In genomic region chr13:24273926-24274325, GRCh38 we compare ENCODE assay signal across 14 cellular contexts. TPM values are rescaled to one million over a fixed set of nuclear protein-coding genes. Genes with fewer than 3 reads are reported as not detected.
DNase-seq lines count a peak whose midpoint lies in the region; ATAC-seq and TF ChIP-seq lines count a peak whose summit lies in the region.
"Had no signal": no experiment of that assay in that cellular context is flagged by ENCODE, and none has a peak within 500 bp of the region (broad histone marks: within the 10 kb centered on the region; RNA-seq: fewer than 3 reads in every experiment).

No MANE protein-coding gene starts in this region.

- no peak overlapping the region for H3K4me3 ChIP-seq in AG04450 (ENCODE audit: low read depth, low read length)
- no peak overlapping the region for H3K4me3 ChIP-seq in lower lobe of right lung
- no peak overlapping the region for H3K4me3 ChIP-seq in lower leg skin (ENCODE audit: low read depth, poor library complexity, severe bottlenecking)
- H3K4me3 ChIP-seq: breast epithelium had no signal

- H3K27me3 Mint-ChIP-seq in CD4-positive, alpha-beta T cell: peaks cover 5% of the 10 kb centered on the region
- H3K27me3 Mint-ChIP-seq in activated T-helper 2 cell treated with anti-CD3 and anti-CD28 coated beads, Interferon-gamma antibody, Interleukin-2, Interleukin-4, amounts not matched to agents 10 μg/mL and 5 μg/mL and 100 μg/mL, durations not matched to agents 14 hours and 24 hours and 36 hours (ENCODE audit: low read depth): no peaks in the 10 kb centered on the region
- H3K27me3 Mint-ChIP-seq in mesothelial cell of epicardium (ENCODE audit: low read depth): no peaks in the 10 kb centered on the region

- H3K9me3 Mint-ChIP-seq in CD4-positive, alpha-beta T cell: no peaks in the 10 kb centered on the region
- H3K9me3 Mint-ChIP-seq in activated T-helper 2 cell treated with anti-CD3 and anti-CD28 coated beads, Interferon-gamma antibody, Interleukin-2, Interleukin-4, amounts not matched to agents 10 μg/mL and 5 μg/mL and 100 μg/mL, durations not matched to agents 14 hours and 24 hours and 36 hours: no peaks in the 10 kb centered on the region
- H3K9me3 Mint-ChIP-seq in mesothelial cell of epicardium: no peaks in the 10 kb centered on the region
- H3K9me3 Mint-ChIP-seq: nephron progenitor cell had no signal

- no peaks in the 10 kb centered on the region for H3K36me3 ChIP-seq in lower lobe of right lung
- H3K36me3 ChIP-seq: breast epithelium had no signal

- intact Hi-C loops in CD4-positive, alpha-beta T cell (cut with DNase I, micrococcal nuclease): loop anchor here (1.0 to 10.0 kb wide), 3 partner anchors 9 to 1011 kb away; partner anchors contain the start of genes MTMR6 (in 1 of the 2) and SPATA13 (in 1 of the 2)
- intact Hi-C loops in activated T-helper 2 cell treated with anti-CD3 and anti-CD28 coated beads, Interferon-gamma antibody, Interleukin-2, Interleukin-4, amounts not matched to agents 10 μg/mL and 5 μg/mL and 100 μg/mL, durations not matched to agents 14 hours and 24 hours and 36 hours (cut with micrococcal nuclease): loop anchor here (1.0 to 10.0 kb wide), 8 partner anchors 9 to 899 kb away; partner anchors contain the start of gene SPATA13
- intact Hi-C loops in lower lobe of right lung (cut with DNase I) (no loop called here), lower leg skin (cut with DNase I; ENCODE audit: low total_unique reads) (no loop called here)

- peak overlapping the region; percentile 97 for H3K27ac Mint-ChIP-seq in CD4-positive, alpha-beta T cell
- peak overlapping the region; percentile 95 for H3K27ac Mint-ChIP-seq in activated T-helper 2 cell treated with anti-CD3 and anti-CD28 coated beads, Interferon-gamma antibody, Interleukin-2, Interleukin-4, amounts not matched to agents 10 μg/mL and 5 μg/mL and 100 μg/mL, durations not matched to agents 14 hours and 24 hours and 36 hours
- no peak overlapping the region for H3K27ac Mint-ChIP-seq in mesothelial cell of epicardium

- H3K9me3 ChIP-seq in AG04450 (ENCODE audit: control insufficient read depth, insufficient read depth, low read length): no peaks in the 10 kb centered on the region
- H3K9me3 ChIP-seq in CD4-positive, alpha-beta T cell (ENCODE audit: control insufficient read depth, low read length): no peaks in the 10 kb centered on the region
- H3K9me3 ChIP-seq in lower lobe of right lung: no peaks in the 10 kb centered on the region
- H3K9me3 ChIP-seq: breast epithelium had no signal

- POLR2A ChIA-PET in AG04450 (lab: Yijun Ruan, JAX): interaction anchor here (0.5 to 0.6 kb wide), 2 partner anchors 88 to 376 kb away, joined by 3 read pairs; no protein-coding TSS in a partner anchor
- POLR2A ChIA-PET in CD4-positive, alpha-beta T cell (lab: Charles Lee): interaction anchor here (0.8 to 15.8 kb wide), 4 partner anchors 9 to 45 kb away, joined by 3 to 596 read pairs (median 20); no protein-coding TSS in a partner anchor

- peak overlapping the region; percentile 80 for H3K4me3 Mint-ChIP-seq in CD4-positive, alpha-beta T cell
- H3K4me3 Mint-ChIP-seq in activated T-helper 2 cell treated with anti-CD3 and anti-CD28 coated beads, Interferon-gamma antibody, Interleukin-2, Interleukin-4, amounts not matched to agents 10 μg/mL and 5 μg/mL and 100 μg/mL, durations not matched to agents 14 hours and 24 hours and 36 hours (ENCODE audit: low read depth): no peak overlapping the region
- no peak overlapping the region for H3K4me3 Mint-ChIP-seq in mesothelial cell of epicardium
- H3K4me3 Mint-ChIP-seq: nephron progenitor cell had no signal

- H3K27me3 ChIP-seq in AG04450 (ENCODE audit: control insufficient read depth, insufficient read depth, low read length) (no peaks in the 10 kb centered on the region), lower lobe of right lung (ENCODE audit: low read depth) (no peaks in the 10 kb centered on the region)
- H3K27me3 ChIP-seq in CD4-positive, alpha-beta T cell (ENCODE audit: control insufficient read depth, insufficient read depth, low read length): no peaks in the 10 kb centered on the region
- H3K27me3 ChIP-seq: breast epithelium had no signal

- H3K27ac ChIP-seq in AG04450 (ENCODE audit: low read depth, low read length): peak overlapping the region; percentile 70
- H3K27ac ChIP-seq in CD4-positive, alpha-beta T cell (ENCODE audit: low read depth, low read length): peak overlapping the region; percentile 99
- H3K27ac ChIP-seq in lower lobe of right lung: peak overlapping the region; percentile 43
- H3K27ac ChIP-seq: VCaP had no signal

- H3K4me1 ChIP-seq in lower lobe of right lung: peaks cover 64% of the 10 kb centered on the region

- CTCF ChIA-PET in AG04450 (lab: Charles Lee): no interaction called here
- CTCF ChIA-PET in CD4-positive, alpha-beta T cell (lab: Charles Lee): interaction anchor here (1.4 to 1.9 kb wide), 6 partner anchors 9 to 46 kb away, joined by 3 to 11 read pairs (median 8); no protein-coding TSS in a partner anchor

- DNase-seq in AG04450 (ENCODE audit: low read depth, low spot score): no peak
- no peak for DNase-seq in CD4-positive, alpha-beta T cell
- no peak for DNase-seq in activated T-helper 2 cell treated with anti-CD3 and anti-CD28 coated beads, Interferon-gamma antibody, Interleukin-2, Interleukin-4, amounts not matched to agents 10 μg/mL and 5 μg/mL and 100 μg/mL, durations not matched to agents 14 hours and 24 hours and 36 hours (ENCODE audit: low spot score)
- DNase-seq in lower lobe of right lung: no peak
- DNase-seq in lower leg skin (ENCODE audit: low spot score in 2 of 2): no peak
- no peak for DNase-seq in mesothelial cell of epicardium (ENCODE audit: low spot score in 2 of 2, unreplicated experiment in 2 of 2)
- no peak for DNase-seq in EL
- DNase-seq: kidney, NCI-H2171, nephron progenitor cell had no signal

- H3K4me1 Mint-ChIP-seq in CD4-positive, alpha-beta T cell (ENCODE audit: low read depth): peaks cover 94% of the 10 kb centered on the region
- peaks cover 77% of the 10 kb centered on the region for H3K4me1 Mint-ChIP-seq in activated T-helper 2 cell treated with anti-CD3 and anti-CD28 coated beads, Interferon-gamma antibody, Interleukin-2, Interleukin-4, amounts not matched to agents 10 μg/mL and 5 μg/mL and 100 μg/mL, durations not matched to agents 14 hours and 24 hours and 36 hours (ENCODE audit: low read depth)
- H3K4me1 Mint-ChIP-seq in mesothelial cell of epicardium: peaks cover 44% of the 10 kb centered on the region

- no peak for TF ChIP-seq POLR2A in lower leg skin (IDR thresholded peaks at IDR 0.05)

- ATAC-seq in CD4-positive, alpha-beta T cell (ENCODE audit: poor library complexity): no peak
- ATAC-seq in lower lobe of right lung (no peak), GM21825 (IDR thresholded peaks at IDR 0.05; ENCODE audit: unreplicated experiment) (no peak)

- H3K36me3 Mint-ChIP-seq in CD4-positive, alpha-beta T cell (ENCODE audit: low read depth): peaks cover 38% of the 10 kb centered on the region
- peaks cover 30% of the 10 kb centered on the region for H3K36me3 Mint-ChIP-seq in activated T-helper 2 cell treated with anti-CD3 and anti-CD28 coated beads, Interferon-gamma antibody, Interleukin-2, Interleukin-4, amounts not matched to agents 10 μg/mL and 5 μg/mL and 100 μg/mL, durations not matched to agents 14 hours and 24 hours and 36 hours (ENCODE audit: low read depth)
- no peaks in the 10 kb centered on the region for H3K36me3 Mint-ChIP-seq in mesothelial cell of epicardium

- no peak for TF ChIP-seq CTCF in AG04450 (IDR thresholded peaks at IDR 0.05; ENCODE audit: low read depth, low read length)
- TF ChIP-seq CTCF in CD4-positive, alpha-beta T cell (IDR thresholded peaks at IDR 0.05): no peak
- TF ChIP-seq CTCF in lower lobe of right lung (IDR thresholded peaks at IDR 0.05): no peak
- TF ChIP-seq CTCF in lower leg skin (IDR thresholded peaks at IDR 0.05): no peak
- TF ChIP-seq CTCF in mesothelial cell of epicardium (IDR thresholded peaks at IDR 0.05; ENCODE audit: unreplicated experiment): no peak

- WGBS in lower leg skin, 2 donors: 96 to 97% methylated on average over 7 of the region's 7 CpGs

RNA-seq across cellular contexts. Expression of gene C1QTNF9, which starts 35.5 kb away (rescaled TPM):
- 0.11 and 0.20 TPM in 2 replicates for polyA plus RNA-seq in AG04450 (2011; rRNA removed)
- polyA minus RNA-seq in AG04450 (2011; rRNA and poly(A)+ RNA removed): 0.09 and 0.22 TPM in 2 replicates
- not detected for total RNA-seq in CD4-positive, alpha-beta T cell
- total RNA-seq in activated T-helper 2 cell treated with anti-CD3 and anti-CD28 coated beads, Interferon-gamma antibody, Interleukin-2, Interleukin-4, amounts not matched to agents 10 μg/mL and 5 μg/mL and 100 μg/mL, durations not matched to agents 14 hours and 24 hours and 36 hours: not detected in 2 replicates
- total RNA-seq in lower lobe of right lung: not detected
- under 1 TPM in 1 of 4 donors, not detected in 3; 0.53 TPM for total RNA-seq in lower leg skin
- total RNA-seq in mesothelial cell of epicardium: not detected in 3 replicates
- total RNA-seq: glomerular endothelial cell had no signal

Comparison
In these comparisons a context has a peak if more than half of its experiments do, and no peak if none do; other contexts are left out.
1. H3K27ac ChIP-seq: peak in every context shown above with its lines; median percentile 99 in CD4-positive, alpha-beta T cell; 70 in AG04450; 43 in lower lobe of right lung.
2. intact Hi-C loops: an anchor here in CD4-positive, alpha-beta T cell (1.0 to 10.0 kb wide) and activated T-helper 2 cell treated with anti-CD3 and anti-CD28 coated beads, Interferon-gamma antibody, Interleukin-2, Interleukin-4, amounts not matched to agents 10 μg/mL and 5 μg/mL and 100 μg/mL, durations not matched to agents 14 hours and 24 hours and 36 hours (1.0 to 10.0 kb wide); none called in lower lobe of right lung and lower leg skin.